ENCODE assay signal across 23 cellular contexts in genomic region chr22:22988785-22989184, GRCh38.
DNase-seq lines count a peak whose midpoint lies in the region; ATAC-seq, FAIRE-seq and TF ChIP-seq lines count a peak whose summit lies in the region.
"Had no signal": no experiment of that assay in that cellular context is flagged by ENCODE, and none has a peak within 500 bp of the region (broad histone marks: within the 10 kb centered on the region; RNA-seq: fewer than 3 reads in every experiment).

No MANE protein-coding gene starts in this region.

- 0% methylated on average over 3 of the region's 3 CpGs for WGBS in K562 (ENCODE audit: insufficient coverage, low coverage, missing lambda C conversion rate)

- in situ Hi-C loops in K562 (cut with MboI): no loop called here

- no peaks in the 10 kb centered on the region for H3K9me1 ChIP-seq in K562 (ENCODE audit: control insufficient read depth, insufficient read depth, low read length)

- POLR2A ChIA-PET in K562 (lab: Yijun Ruan, JAX): interaction anchor here (0.6 to 3.9 kb wide), 4 partner anchors 10 to 166 kb away, joined by 3 to 35 read pairs (median 4); no protein-coding TSS in a partner anchor

- TF ChIP-seq CTCF in C4-2B (conservative IDR thresholded peaks at IDR 0.05) (no peak), MM.1S (IDR thresholded peaks at IDR 0.05; ENCODE audit: low read length) (no peak), K562 (IDR thresholded peaks at IDR 0.05 in 2 of 3, conservative IDR thresholded peaks at IDR 0.05 in 1 of 3; ENCODE audit: insufficient read depth in 2 of 3, low read depth in 1 of 3, low read length in 3 of 3) (no peak)

- H3K9ac ChIP-seq in MM.1S (ENCODE audit: low read length): no peak overlapping the region
- no peak overlapping the region for H3K9ac ChIP-seq in K562 (ENCODE audit: insufficient read depth in 1 of 2, low read depth in 2 of 2, low read length in 2 of 2)
- H3K9ac ChIP-seq: BLaER1 treated with 17β-estradiol and CSF1 and Interleukin-3, amounts not matched to agents 10 nM and 100 nM had no signal

- H3K79me2 ChIP-seq in MM.1S (ENCODE audit: low read length) (no peaks in the 10 kb centered on the region), K562 (ENCODE audit: control insufficient read depth, insufficient read depth, low read length) (no peaks in the 10 kb centered on the region)

- FAIRE-seq in K562 (lab: Jason Lieb, UNC) (no peak), GM12892 (lab: Jason Lieb, UNC) (no peak)
- FAIRE-seq: A549, GM12878, GM19239 had no signal

- TF ChIP-seq RAD21 in K562 (CRISPR knock-in tag; conservative IDR thresholded peaks at IDR 0.05 in 1 of 2, IDR thresholded peaks at IDR 0.05 in 1 of 2): no peak

- H3F3A ChIP-seq in MM.1S (ENCODE audit: insufficient read depth, low read length): peaks cover 20% of the 10 kb centered on the region; the same call in 1 of the 2 replicates

- H2AFZ ChIP-seq in MM.1S (ENCODE audit: low read length): 0 out of 2 replicates have a peak overlapping the region, but pooled peaks have one; percentile 3
- no peak overlapping the region for H2AFZ ChIP-seq in K562 (ENCODE audit: low read depth, low read length)

- BruUV-seq in K562 (replicated peaks; lab: Mats Ljungman, UMichigan): no TSS peak

- H3K4me2 ChIP-seq in MM.1S (ENCODE audit: low read depth, low read length) (peak overlapping the region; percentile 21; the same call in 1 of the 2 replicates), K562 (ENCODE audit: insufficient read depth, low read length) (no peak overlapping the region)
- H3K4me2 ChIP-seq: A549; BLaER1 treated with 17β-estradiol and CSF1 and Interleukin-3, amounts not matched to agents 10 nM and 100 nM had no signal

- DNase-seq in MM.1S (peak; percentile 60), K562 (ENCODE audit: extremely low read depth in 1 of 4, low spot score in 3 of 4) (no peak), NCI-H1105 treated with DMSO at 0.1 percent for 48 hours (lab: John Stamatoyannopoulos, UW) (no peak), GM12892 (ENCODE audit: insufficient read length) (no peak)
- DNase-seq: AML-193; CD4-positive, alpha-beta memory T cell; CD4-positive, CD25-positive, alpha-beta regulatory T cell; CD8-positive, alpha-beta memory T cell; COR-L47; DMS 273 treated with DMSO at 0.1 percent for 48 hours; DMS153; DMS53; DMS79; DND-41; EL; GDM1 had no signal

- peaks cover 32% of the 10 kb centered on the region for H3K4me1 ChIP-seq in MM.1S (ENCODE audit: low read length)
- no peaks in the 10 kb centered on the region for H3K4me1 ChIP-seq in K562 (replicated peaks in 1 of 2; ENCODE audit: control insufficient read depth in 2 of 2, insufficient read depth in 2 of 2, low read length in 2 of 2)
- H3K4me1 ChIP-seq: A549; BLaER1 treated with 17β-estradiol and CSF1 and Interleukin-3, amounts not matched to agents 10 nM and 100 nM had no signal

- no peak for ATAC-seq in K562
- no peak for ATAC-seq in HG03469 (IDR thresholded peaks at IDR 0.05; ENCODE audit: unreplicated experiment)
- ATAC-seq: A549, GM12878 had no signal

- CTCF ChIA-PET in K562 (lab: Yijun Ruan, JAX; ENCODE audit: low intra/inter-chr PET ratio): no interaction called here

- no peaks in the 10 kb centered on the region for H3K27me3 ChIP-seq in MM.1S (replicated peaks; ENCODE audit: insufficient read depth, low read length)
- peaks cover 13 to 20% of the 10 kb centered on the region in 2 experiments; a peak in 3 of 5 replicates for H3K27me3 ChIP-seq in K562 (ENCODE audit: control insufficient read depth in 2 of 2, insufficient read depth in 2 of 2, low read length in 2 of 2)
- H3K27me3 ChIP-seq: BLaER1 treated with 17β-estradiol and CSF1 and Interleukin-3, amounts not matched to agents 10 nM and 100 nM had no signal

- intact Hi-C loops in K562 (cut with micrococcal nuclease): no loop called here

- H3K4me3 ChIP-seq in MM.1S (ENCODE audit: low read length) (peak overlapping the region; percentile 1; the same call in 1 of the 2 replicates), K562 (no peak overlapping the region)
- H3K4me3 ChIP-seq: A549; BLaER1 treated with 17β-estradiol and CSF1 and Interleukin-3, amounts not matched to agents 10 nM and 100 nM; GM12878 had no signal

- H3K27ac ChIP-seq in C4-2B (peak overlapping the region; percentile 36; the same call in 1 of the 2 replicates), MM.1S (ENCODE audit: low read length) (peak overlapping the region; percentile 73; the same call in 1 of the 2 replicates), K562 (ENCODE audit: extremely low read depth, low read depth, low read length) (no peak overlapping the region)
- H3K27ac ChIP-seq: 22Rv1; A549; BLaER1 treated with 17β-estradiol and CSF1 and Interleukin-3, amounts not matched to agents 10 nM and 100 nM had no signal

- H3K9me3 ChIP-seq in MM.1S (replicated peaks; ENCODE audit: insufficient read depth, low read length) (no peaks in the 10 kb centered on the region), K562 (replicated peaks; ENCODE audit: control insufficient read depth, insufficient read depth, low read depth, low read length) (no peaks in the 10 kb centered on the region)
- H3K9me3 ChIP-seq: A549 had no signal

- H4K20me1 ChIP-seq in MM.1S (ENCODE audit: insufficient read depth, low read length): no peaks in the 10 kb centered on the region
- no peaks in the 10 kb centered on the region for H4K20me1 ChIP-seq in K562 (replicated peaks; ENCODE audit: control insufficient read depth, insufficient read depth, low read length)
- H4K20me1 ChIP-seq: BLaER1 treated with 17β-estradiol and CSF1 and Interleukin-3, amounts not matched to agents 10 nM and 100 nM had no signal

- H3K9me2 ChIP-seq in MM.1S (replicated peaks; ENCODE audit: insufficient read depth, low read length): no peaks in the 10 kb centered on the region

- H3K36me3 ChIP-seq in MM.1S (replicated peaks; ENCODE audit: insufficient read depth, low read length) (no peaks in the 10 kb centered on the region), K562 (ENCODE audit: control insufficient read depth, insufficient read depth, low read length) (no peaks in the 10 kb centered on the region)
- H3K36me3 ChIP-seq: BLaER1 treated with 17β-estradiol and CSF1 and Interleukin-3, amounts not matched to agents 10 nM and 100 nM had no signal

- TF ChIP-seq EP300 in K562 (IDR thresholded peaks at IDR 0.05; ENCODE audit: low read length): no peak

- no peak for TF ChIP-seq POLR2A in K562 (conservative IDR thresholded peaks at IDR 0.05)
- no peak for TF ChIP-seq POLR2A in GM12892 (IDR thresholded peaks at IDR 0.05; ENCODE audit: low read depth, low read length)

TF ChIP-seq in K562, 482 proteins besides CTCF, POLR2A, EP300 and RAD21 (continues in another document):
- TF ChIP-seq ZBTB2 (IDR thresholded peaks at IDR 0.05): no peak
- no peak for TF ChIP-seq XRCC3 (IDR thresholded peaks at IDR 0.05)
- TF ChIP-seq BCL6 (CRISPR knock-in tag; IDR thresholded peaks at IDR 0.05): no peak
- no peak for TF ChIP-seq GTF2F1 (IDR thresholded peaks at IDR 0.05; ENCODE audit: low read depth, low read length)
- no peak for TF ChIP-seq MYNN (IDR thresholded peaks at IDR 0.05)
- TF ChIP-seq MYNN (CRISPR knock-in tag; IDR thresholded peaks at IDR 0.05): peak; percentile 75; the same call in 1 of the 2 replicates
- no peak for TF ChIP-seq ZFP36 (IDR thresholded peaks at IDR 0.05; ENCODE audit: low read depth, low read length, partially characterized antibody)
- TF ChIP-seq, protein P1, sequence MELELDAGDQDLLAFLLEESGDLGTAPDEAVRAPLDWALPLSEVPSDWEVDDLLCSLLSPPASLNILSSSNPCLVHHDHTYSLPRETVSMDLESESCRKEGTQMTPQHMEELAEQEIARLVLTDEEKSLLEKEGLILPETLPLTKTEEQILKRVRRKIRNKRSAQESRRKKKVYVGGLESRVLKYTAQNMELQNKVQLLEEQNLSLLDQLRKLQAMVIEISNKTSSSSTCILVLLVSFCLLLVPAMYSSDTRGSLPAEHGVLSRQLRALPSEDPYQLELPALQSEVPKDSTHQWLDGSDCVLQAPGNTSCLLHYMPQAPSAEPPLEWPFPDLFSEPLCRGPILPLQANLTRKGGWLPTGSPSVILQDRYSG (tag; conservative IDR thresholded peaks at IDR 0.05; ENCODE audit: low read depth): no peak
- TF ChIP-seq PHB (CRISPR knock-in tag; IDR thresholded peaks at IDR 0.05): no peak
- TF ChIP-seq IRF2 (CRISPR knock-in tag; IDR thresholded peaks at IDR 0.05): peak; percentile 80; the same call in 1 of the 2 replicates
- TF ChIP-seq FOS (IDR thresholded peaks at IDR 0.05; ENCODE audit: extremely low read depth, insufficient read length): no peak
- TF ChIP-seq GATAD2A (IDR thresholded peaks at IDR 0.05): no peak
